ENCODE assay signal across 8 cellular contexts in the genomic region with DNA sequence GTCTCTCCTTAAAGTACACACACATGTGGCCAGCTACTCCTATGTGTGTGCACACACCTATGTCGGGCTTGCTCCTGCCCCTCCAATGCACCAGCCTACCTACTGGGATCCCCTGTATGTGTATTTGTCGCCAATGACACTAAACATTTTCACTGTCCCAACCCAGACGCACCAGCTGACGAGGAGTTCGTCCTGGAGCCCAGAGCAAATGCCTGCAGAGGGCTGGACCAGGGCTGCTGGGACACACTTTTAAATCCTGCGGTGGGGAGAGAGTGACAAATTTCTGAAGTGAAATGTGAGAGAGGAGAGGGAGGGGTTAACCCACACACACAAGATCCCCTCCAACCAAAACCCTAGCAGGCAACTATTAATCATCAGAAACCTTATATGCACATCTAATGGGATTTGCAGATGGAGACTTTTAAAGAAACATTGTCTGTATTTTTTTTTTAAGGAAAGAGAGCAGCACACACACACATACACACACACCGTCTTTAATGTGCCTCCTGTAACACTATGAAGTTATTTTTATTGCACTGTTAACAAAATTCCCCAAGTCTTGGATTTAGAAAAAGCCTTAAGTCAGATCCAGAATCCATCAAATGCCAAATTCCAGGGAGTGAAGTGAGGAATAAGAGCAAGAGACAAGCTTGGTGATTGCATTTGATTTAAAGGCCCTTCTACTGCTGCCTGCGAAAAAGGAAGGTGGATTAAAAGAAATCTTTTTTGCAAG. TPM values are rescaled to one million over a fixed set of nuclear protein-coding genes. Genes with fewer than 3 reads are reported as not detected.
DNase-seq lines count a peak whose midpoint lies in the region; TF ChIP-seq lines count a peak whose summit lies in the region.

A gene (minus strand): TSS at position 224 of the 733 bp plus-strand sequence. CDS start 388 bp downstream, outside the sequence.

- H3K4me3 ChIP-seq in fibroblast of villous mesenchyme (ENCODE audit: low read depth, low read length): no peak within 1 kb of the TSS

- CTCF ChIA-PET in activated CD4-positive, alpha-beta memory T cell treated with anti-CD3 and anti-CD28 coated beads for 36 hours (lab: Charles Lee): interaction anchor here (0.8 to 2.7 kb wide), 3 partner anchors 12 to 85 kb away, joined by 3 to 13 read pairs (median 8); no protein-coding TSS in a partner anchor

- no peak for TF ChIP-seq CTCF in fibroblast of villous mesenchyme (IDR thresholded peaks at IDR 0.05; ENCODE audit: insufficient read depth, low read depth, low read length)

- peaks cover 3% of the 10 kb centered on the region for H3K27me3 Mint-ChIP-seq in activated CD4-positive, alpha-beta memory T cell treated with anti-CD3 and anti-CD28 coated beads for 36 hours

- intact Hi-C loops in activated CD4-positive, alpha-beta memory T cell treated with anti-CD3 and anti-CD28 coated beads for 36 hours (cut with micrococcal nuclease): loop anchor here (1.0 kb wide), 1 partner anchor 54 kb away; no protein-coding TSS in a partner anchor

- in situ Hi-C loops in ACHN (cut with HindIII; ENCODE audit: low pct_ligation_motif_present, low pct_unique_long_range_greater_than_20kb, low sequenced_read_pairs): loop anchor here (25.0 kb wide), 1 partner anchor 100 kb away; no protein-coding TSS in a partner anchor

- POLR2A ChIA-PET in activated CD4-positive, alpha-beta memory T cell treated with anti-CD3 and anti-CD28 coated beads for 36 hours (lab: Charles Lee): interaction anchor here (1.0 kb wide), 1 partner anchor 294 kb away, joined by 4 read pairs; no protein-coding TSS in a partner anchor

- no peaks in the 10 kb centered on the region for H3K9me3 Mint-ChIP-seq in activated CD4-positive, alpha-beta memory T cell treated with anti-CD3 and anti-CD28 coated beads for 36 hours

- peak within 1 kb of the TSS; percentile 64 for H3K4me3 Mint-ChIP-seq in activated CD4-positive, alpha-beta memory T cell treated with anti-CD3 and anti-CD28 coated beads for 36 hours

- peaks cover 44% of the 10 kb centered on the region for H3K4me1 Mint-ChIP-seq in activated CD4-positive, alpha-beta memory T cell treated with anti-CD3 and anti-CD28 coated beads for 36 hours (ENCODE audit: low read depth)

- no peaks in the 10 kb centered on the region for H3K36me3 Mint-ChIP-seq in activated CD4-positive, alpha-beta memory T cell treated with anti-CD3 and anti-CD28 coated beads for 36 hours

- H3K27ac Mint-ChIP-seq in activated CD4-positive, alpha-beta memory T cell treated with anti-CD3 and anti-CD28 coated beads for 36 hours: peak within 1 kb of the TSS; percentile 47

- DNase-seq in H4 (ENCODE audit: low spot score) (peak; percentile 75), fibroblast of villous mesenchyme (ENCODE audit: low read depth) (peak; percentile 31), ACHN (no peak), pons (ENCODE audit: low spot score) (no peak), NCI-H146 treated with DMSO at 0.1 percent for 48 hours (lab: John Stamatoyannopoulos, UW; ENCODE audit: unreplicated experiment) (no peak), DMS153 (lab: John Stamatoyannopoulos, UW) (no peak)
- DNase-seq in activated CD4-positive, alpha-beta memory T cell treated with anti-CD3 and anti-CD28 coated beads for 36 hours: peak; percentile 66
- DNase-seq in stimulated activated CD4-positive, alpha-beta T cell treated with anti-CD3 and anti-CD28 coated beads, Interleukin-4, amount 100 ng/mL, for 24 hours: peak; percentile 54

RNA-seq across cellular contexts. Expression of the gene that starts here (rescaled TPM):
- total RNA-seq in H4 (2014; rRNA removed; shearing (Covaris generic)): not detected in 2 replicates
- total RNA-seq in activated CD4-positive, alpha-beta memory T cell treated with anti-CD3 and anti-CD28 coated beads for 36 hours: under 1 TPM; 0.34 to 0.67 TPM
- 2.9 and 6.0 TPM in 2 replicates for total RNA-seq in fibroblast of villous mesenchyme

Comparison
In these comparisons a context has a peak if more than half of its experiments do, and no peak if none do; other contexts are left out.
1. Peak in DNase-seq in H4; RNA of the gene not detected or under 1 TPM.
2. Peak in DNase-seq in activated CD4-positive, alpha-beta memory T cell treated with anti-CD3 and anti-CD28 coated beads for 36 hours; RNA of the gene not detected or under 1 TPM.
3. DNase-seq: peak in fibroblast of villous mesenchyme (single experiment) and stimulated activated CD4-positive, alpha-beta T cell treated with anti-CD3 and anti-CD28 coated beads, Interleukin-4, amount 100 ng/mL, for 24 hours (single experiment); none in ACHN (single experiment), pons (single experiment), NCI-H146 treated with DMSO at 0.1 percent for 48 hours (single experiment) and DMS153 (single experiment).